ENCODE assay signal across 1 cellular context in the genomic region with DNA sequence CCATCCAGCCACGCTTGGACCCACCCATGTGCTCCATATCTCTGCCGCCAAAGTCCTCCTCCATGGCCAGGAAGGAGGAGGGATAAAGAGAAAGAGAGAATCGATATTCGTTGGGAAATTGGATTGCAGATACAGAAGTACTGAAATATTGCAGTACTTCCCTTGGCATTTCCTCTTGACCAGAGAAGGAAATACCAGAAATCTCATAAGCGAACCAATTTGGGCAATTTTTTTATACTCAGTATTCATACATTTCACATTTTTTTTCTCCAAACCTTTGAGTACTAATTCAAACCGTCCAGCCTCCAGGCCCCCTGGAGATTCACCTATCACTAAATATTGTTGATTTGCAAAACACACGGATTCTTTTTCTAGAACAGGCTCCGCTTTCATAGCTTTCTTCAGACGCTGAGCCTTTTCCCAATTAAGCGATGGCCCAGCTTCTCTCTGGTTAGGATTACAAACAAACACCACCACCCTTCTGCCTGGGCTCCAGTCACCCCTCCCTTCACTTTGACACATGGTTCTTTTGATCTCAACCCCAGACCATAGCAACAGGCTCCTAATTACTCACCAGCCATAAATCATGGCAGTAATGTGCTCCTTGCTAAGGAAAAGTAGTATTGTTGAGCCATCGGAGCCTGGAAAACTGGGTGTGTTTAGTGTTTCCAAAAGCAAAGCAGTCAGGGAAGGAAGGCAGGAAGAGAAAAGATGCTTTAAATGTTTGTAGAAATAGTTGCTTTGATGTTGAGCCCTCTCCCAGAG.
TF ChIP-seq lines count a peak whose summit lies in the region.

No MANE protein-coding gene starts in this region.

TF ChIP-seq in HEK293, 187 proteins besides CTCF, POLR2A, EP300 and RAD21 (continued from another document and continues in another):
- TF ChIP-seq ZNF645 (tag by site-specific recombination; IDR thresholded peaks at IDR 0.05): no peak
- TF ChIP-seq TCF7L2 (IDR thresholded peaks at IDR 0.05; ENCODE audit: borderline replicate concordance, low read depth, low read length): peak; percentile 95
- no peak for TF ChIP-seq ZNF677 (tag by site-specific recombination; IDR thresholded peaks at IDR 0.05)
- TF ChIP-seq ZNF302 (tag by site-specific recombination; IDR thresholded peaks at IDR 0.05; ENCODE audit: low read depth): no peak
- no peak for TF ChIP-seq ZNF837 (tag by site-specific recombination; IDR thresholded peaks at IDR 0.05)
- TF ChIP-seq ZNF843 (tag by site-specific recombination; IDR thresholded peaks at IDR 0.05): no peak
- TF ChIP-seq MEIS1 (CRISPR knock-in tag; IDR thresholded peaks at IDR 0.05; ENCODE audit: borderline replicate concordance): no peak
- TF ChIP-seq ZNF449 (tag by site-specific recombination; IDR thresholded peaks at IDR 0.05): no peak
- no peak for TF ChIP-seq ZNF132 (tag by site-specific recombination; IDR thresholded peaks at IDR 0.05; ENCODE audit: borderline replicate concordance)
- no peak for TF ChIP-seq ZNF610 (tag by site-specific recombination; IDR thresholded peaks at IDR 0.05; ENCODE audit: borderline replicate concordance)
- no peak for TF ChIP-seq ZNF623 (tag by site-specific recombination; IDR thresholded peaks at IDR 0.05)
- peak; percentile 55; the same call in 1 of the 2 replicates for TF ChIP-seq TRIM28 (IDR thresholded peaks at IDR 0.05; ENCODE audit: borderline replicate concordance, low read length)
- no peak for TF ChIP-seq ZNF521 (tag by site-specific recombination; IDR thresholded peaks at IDR 0.05)
- no peak for TF ChIP-seq ZNF549 (tag by site-specific recombination; IDR thresholded peaks at IDR 0.05)
- TF ChIP-seq ZNF404 (tag by site-specific recombination; IDR thresholded peaks at IDR 0.05): no peak
- TF ChIP-seq ZNF629 (tag by site-specific recombination; IDR thresholded peaks at IDR 0.05): 0 out of 2 replicates have a peak, but pooled peaks have one; percentile 13
- TF ChIP-seq ZBTB8A (tag by site-specific recombination; IDR thresholded peaks at IDR 0.05): no peak
- TF ChIP-seq ATF2 (tag by site-specific recombination; IDR thresholded peaks at IDR 0.05; ENCODE audit: low read depth): no peak
- TF ChIP-seq SCRT1 (tag by site-specific recombination; IDR thresholded peaks at IDR 0.05; ENCODE audit: borderline replicate concordance): peak; percentile 70
- TF ChIP-seq ZNF416 (tag by site-specific recombination; IDR thresholded peaks at IDR 0.05): no peak
- peak; percentile 66; the same call in 1 of the 2 replicates for TF ChIP-seq SP7 (tag by site-specific recombination; IDR thresholded peaks at IDR 0.05)
- 0 out of 2 replicates have a peak, but pooled peaks have one; percentile 17 for TF ChIP-seq ZNF394 (tag by site-specific recombination; IDR thresholded peaks at IDR 0.05; ENCODE audit: borderline replicate concordance)
- TF ChIP-seq SCRT2 (tag by site-specific recombination; IDR thresholded peaks at IDR 0.05): peak; percentile 92
- TF ChIP-seq, protein P1, sequence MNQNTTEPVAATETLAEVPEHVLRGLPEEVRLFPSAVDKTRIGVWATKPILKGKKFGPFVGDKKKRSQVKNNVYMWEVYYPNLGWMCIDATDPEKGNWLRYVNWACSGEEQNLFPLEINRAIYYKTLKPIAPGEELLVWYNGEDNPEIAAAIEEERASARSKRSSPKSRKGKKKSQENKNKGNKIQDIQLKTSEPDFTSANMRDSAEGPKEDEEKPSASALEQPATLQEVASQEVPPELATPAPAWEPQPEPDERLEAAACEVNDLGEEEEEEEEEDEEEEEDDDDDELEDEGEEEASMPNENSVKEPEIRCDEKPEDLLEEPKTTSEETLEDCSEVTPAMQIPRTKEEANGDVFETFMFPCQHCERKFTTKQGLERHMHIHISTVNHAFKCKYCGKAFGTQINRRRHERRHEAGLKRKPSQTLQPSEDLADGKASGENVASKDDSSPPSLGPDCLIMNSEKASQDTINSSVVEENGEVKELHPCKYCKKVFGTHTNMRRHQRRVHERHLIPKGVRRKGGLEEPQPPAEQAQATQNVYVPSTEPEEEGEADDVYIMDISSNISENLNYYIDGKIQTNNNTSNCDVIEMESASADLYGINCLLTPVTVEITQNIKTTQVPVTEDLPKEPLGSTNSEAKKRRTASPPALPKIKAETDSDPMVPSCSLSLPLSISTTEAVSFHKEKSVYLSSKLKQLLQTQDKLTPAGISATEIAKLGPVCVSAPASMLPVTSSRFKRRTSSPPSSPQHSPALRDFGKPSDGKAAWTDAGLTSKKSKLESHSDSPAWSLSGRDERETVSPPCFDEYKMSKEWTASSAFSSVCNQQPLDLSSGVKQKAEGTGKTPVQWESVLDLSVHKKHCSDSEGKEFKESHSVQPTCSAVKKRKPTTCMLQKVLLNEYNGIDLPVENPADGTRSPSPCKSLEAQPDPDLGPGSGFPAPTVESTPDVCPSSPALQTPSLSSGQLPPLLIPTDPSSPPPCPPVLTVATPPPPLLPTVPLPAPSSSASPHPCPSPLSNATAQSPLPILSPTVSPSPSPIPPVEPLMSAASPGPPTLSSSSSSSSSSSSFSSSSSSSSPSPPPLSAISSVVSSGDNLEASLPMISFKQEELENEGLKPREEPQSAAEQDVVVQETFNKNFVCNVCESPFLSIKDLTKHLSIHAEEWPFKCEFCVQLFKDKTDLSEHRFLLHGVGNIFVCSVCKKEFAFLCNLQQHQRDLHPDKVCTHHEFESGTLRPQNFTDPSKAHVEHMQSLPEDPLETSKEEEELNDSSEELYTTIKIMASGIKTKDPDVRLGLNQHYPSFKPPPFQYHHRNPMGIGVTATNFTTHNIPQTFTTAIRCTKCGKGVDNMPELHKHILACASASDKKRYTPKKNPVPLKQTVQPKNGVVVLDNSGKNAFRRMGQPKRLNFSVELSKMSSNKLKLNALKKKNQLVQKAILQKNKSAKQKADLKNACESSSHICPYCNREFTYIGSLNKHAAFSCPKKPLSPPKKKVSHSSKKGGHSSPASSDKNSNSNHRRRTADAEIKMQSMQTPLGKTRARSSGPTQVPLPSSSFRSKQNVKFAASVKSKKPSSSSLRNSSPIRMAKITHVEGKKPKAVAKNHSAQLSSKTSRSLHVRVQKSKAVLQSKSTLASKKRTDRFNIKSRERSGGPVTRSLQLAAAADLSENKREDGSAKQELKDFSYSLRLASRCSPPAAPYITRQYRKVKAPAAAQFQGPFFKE (tag by site-specific recombination; IDR thresholded peaks at IDR 0.05; ENCODE audit: borderline replicate concordance): no peak
- TF ChIP-seq, protein P2, sequence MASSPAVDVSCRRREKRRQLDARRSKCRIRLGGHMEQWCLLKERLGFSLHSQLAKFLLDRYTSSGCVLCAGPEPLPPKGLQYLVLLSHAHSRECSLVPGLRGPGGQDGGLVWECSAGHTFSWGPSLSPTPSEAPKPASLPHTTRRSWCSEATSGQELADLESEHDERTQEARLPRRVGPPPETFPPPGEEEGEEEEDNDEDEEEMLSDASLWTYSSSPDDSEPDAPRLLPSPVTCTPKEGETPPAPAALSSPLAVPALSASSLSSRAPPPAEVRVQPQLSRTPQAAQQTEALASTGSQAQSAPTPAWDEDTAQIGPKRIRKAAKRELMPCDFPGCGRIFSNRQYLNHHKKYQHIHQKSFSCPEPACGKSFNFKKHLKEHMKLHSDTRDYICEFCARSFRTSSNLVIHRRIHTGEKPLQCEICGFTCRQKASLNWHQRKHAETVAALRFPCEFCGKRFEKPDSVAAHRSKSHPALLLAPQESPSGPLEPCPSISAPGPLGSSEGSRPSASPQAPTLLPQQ (tag by site-specific recombination; IDR thresholded peaks at IDR 0.05): no peak
- no peak for TF ChIP-seq ZBTB7A (tag by site-specific recombination; IDR thresholded peaks at IDR 0.05; ENCODE audit: low read depth)
- TF ChIP-seq, protein P3, sequence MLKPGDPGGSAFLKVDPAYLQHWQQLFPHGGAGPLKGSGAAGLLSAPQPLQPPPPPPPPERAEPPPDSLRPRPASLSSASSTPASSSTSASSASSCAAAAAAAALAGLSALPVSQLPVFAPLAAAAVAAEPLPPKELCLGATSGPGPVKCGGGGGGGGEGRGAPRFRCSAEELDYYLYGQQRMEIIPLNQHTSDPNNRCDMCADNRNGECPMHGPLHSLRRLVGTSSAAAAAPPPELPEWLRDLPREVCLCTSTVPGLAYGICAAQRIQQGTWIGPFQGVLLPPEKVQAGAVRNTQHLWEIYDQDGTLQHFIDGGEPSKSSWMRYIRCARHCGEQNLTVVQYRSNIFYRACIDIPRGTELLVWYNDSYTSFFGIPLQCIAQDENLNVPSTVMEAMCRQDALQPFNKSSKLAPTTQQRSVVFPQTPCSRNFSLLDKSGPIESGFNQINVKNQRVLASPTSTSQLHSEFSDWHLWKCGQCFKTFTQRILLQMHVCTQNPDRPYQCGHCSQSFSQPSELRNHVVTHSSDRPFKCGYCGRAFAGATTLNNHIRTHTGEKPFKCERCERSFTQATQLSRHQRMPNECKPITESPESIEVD (tag by site-specific recombination; IDR thresholded peaks at IDR 0.05): peak; percentile 88
- TF ChIP-seq KLF1 (tag by site-specific recombination; IDR thresholded peaks at IDR 0.05): peak; percentile 29; the same call in 1 of the 2 replicates
- no peak for TF ChIP-seq GLIS2 (tag by site-specific recombination; IDR thresholded peaks at IDR 0.05)
- TF ChIP-seq, protein P4, sequence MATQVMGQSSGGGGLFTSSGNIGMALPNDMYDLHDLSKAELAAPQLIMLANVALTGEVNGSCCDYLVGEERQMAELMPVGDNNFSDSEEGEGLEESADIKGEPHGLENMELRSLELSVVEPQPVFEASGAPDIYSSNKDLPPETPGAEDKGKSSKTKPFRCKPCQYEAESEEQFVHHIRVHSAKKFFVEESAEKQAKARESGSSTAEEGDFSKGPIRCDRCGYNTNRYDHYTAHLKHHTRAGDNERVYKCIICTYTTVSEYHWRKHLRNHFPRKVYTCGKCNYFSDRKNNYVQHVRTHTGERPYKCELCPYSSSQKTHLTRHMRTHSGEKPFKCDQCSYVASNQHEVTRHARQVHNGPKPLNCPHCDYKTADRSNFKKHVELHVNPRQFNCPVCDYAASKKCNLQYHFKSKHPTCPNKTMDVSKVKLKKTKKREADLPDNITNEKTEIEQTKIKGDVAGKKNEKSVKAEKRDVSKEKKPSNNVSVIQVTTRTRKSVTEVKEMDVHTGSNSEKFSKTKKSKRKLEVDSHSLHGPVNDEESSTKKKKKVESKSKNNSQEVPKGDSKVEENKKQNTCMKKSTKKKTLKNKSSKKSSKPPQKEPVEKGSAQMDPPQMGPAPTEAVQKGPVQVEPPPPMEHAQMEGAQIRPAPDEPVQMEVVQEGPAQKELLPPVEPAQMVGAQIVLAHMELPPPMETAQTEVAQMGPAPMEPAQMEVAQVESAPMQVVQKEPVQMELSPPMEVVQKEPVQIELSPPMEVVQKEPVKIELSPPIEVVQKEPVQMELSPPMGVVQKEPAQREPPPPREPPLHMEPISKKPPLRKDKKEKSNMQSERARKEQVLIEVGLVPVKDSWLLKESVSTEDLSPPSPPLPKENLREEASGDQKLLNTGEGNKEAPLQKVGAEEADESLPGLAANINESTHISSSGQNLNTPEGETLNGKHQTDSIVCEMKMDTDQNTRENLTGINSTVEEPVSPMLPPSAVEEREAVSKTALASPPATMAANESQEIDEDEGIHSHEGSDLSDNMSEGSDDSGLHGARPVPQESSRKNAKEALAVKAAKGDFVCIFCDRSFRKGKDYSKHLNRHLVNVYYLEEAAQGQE (tag by site-specific recombination; IDR thresholded peaks at IDR 0.05): no peak
